1 cellular context compared by ENCODE assay signal in genomic region chr1:237619553-237619952, GRCh38.
TF ChIP-seq lines count a peak whose summit lies in the region.

No MANE protein-coding gene starts in this region.

TF ChIP-seq in HepG2, 621 proteins besides CTCF, POLR2A, EP300 and RAD21 (continued from another document):
- TF ChIP-seq CENPT (CRISPR knock-in tag; IDR thresholded peaks at IDR 0.05; ENCODE audit: low read depth): no peak
TF ChIP-seq in HepG2: peak in this region for 1.
